Comparison of ENCODE assay signal across 1 cellular context in genomic region chr6:849075-849506, GRCh38.
A peak's percentile ranks its signal among the peaks of the same experiment; 100 is the strongest.
TF ChIP-seq lines count a peak whose summit lies in the region.

No MANE protein-coding gene starts in this region.

TF ChIP-seq in K562, 482 proteins besides CTCF, POLR2A, EP300 and RAD21 (continued from another document and continues in another):
- peak; percentile 91 for TF ChIP-seq RREB1 (CRISPR knock-in tag; IDR thresholded peaks at IDR 0.05)
- no peak for TF ChIP-seq TFAP4 (CRISPR knock-in tag; IDR thresholded peaks at IDR 0.05; ENCODE audit: borderline replicate concordance)
- peak; percentile 69; the same call in 1 of the 2 replicates for TF ChIP-seq DMBX1 (CRISPR knock-in tag; IDR thresholded peaks at IDR 0.05; ENCODE audit: borderline replicate concordance)
- TF ChIP-seq, protein P1, sequence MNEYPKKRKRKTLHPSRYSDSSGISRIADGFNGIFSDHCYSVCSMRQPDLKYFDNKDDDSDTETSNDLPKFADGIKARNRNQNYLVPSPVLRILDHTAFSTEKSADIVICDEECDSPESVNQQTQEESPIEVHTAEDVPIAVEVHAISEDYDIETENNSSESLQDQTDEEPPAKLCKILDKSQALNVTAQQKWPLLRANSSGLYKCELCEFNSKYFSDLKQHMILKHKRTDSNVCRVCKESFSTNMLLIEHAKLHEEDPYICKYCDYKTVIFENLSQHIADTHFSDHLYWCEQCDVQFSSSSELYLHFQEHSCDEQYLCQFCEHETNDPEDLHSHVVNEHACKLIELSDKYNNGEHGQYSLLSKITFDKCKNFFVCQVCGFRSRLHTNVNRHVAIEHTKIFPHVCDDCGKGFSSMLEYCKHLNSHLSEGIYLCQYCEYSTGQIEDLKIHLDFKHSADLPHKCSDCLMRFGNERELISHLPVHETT (CRISPR knock-in tag; conservative IDR thresholded peaks at IDR 0.05 in 1 of 2, IDR thresholded peaks at IDR 0.05 in 1 of 2) = 0 out of 4 replicates have a peak, but pooled peaks of 1 of the 2 experiments have one; percentile 35
- TF ChIP-seq ZNF551 (CRISPR knock-in tag; IDR thresholded peaks at IDR 0.05) = no peak
- TF ChIP-seq ILF3 (IDR thresholded peaks at IDR 0.05; ENCODE audit: borderline replicate concordance) = no peak
- peak; percentile 48; the same call in 1 of the 2 replicates for TF ChIP-seq SMAD4 (CRISPR knock-in tag; conservative IDR thresholded peaks at IDR 0.05)
- TF ChIP-seq ZNF57 (CRISPR knock-in tag; IDR thresholded peaks at IDR 0.05) = no peak
- TF ChIP-seq DDX20 (tag; IDR thresholded peaks at IDR 0.05; ENCODE audit: low read depth) = no peak
- TF ChIP-seq FOXJ2 (tag; IDR thresholded peaks at IDR 0.05) = peak; percentile 34; the same call in 1 of the 2 replicates
- TF ChIP-seq PHF21A (IDR thresholded peaks at IDR 0.05; ENCODE audit: borderline replicate concordance, low read depth) = no peak
- TF ChIP-seq FOXA3 (CRISPR knock-in tag; conservative IDR thresholded peaks at IDR 0.05 in 1 of 2, IDR thresholded peaks at IDR 0.05 in 1 of 2) = peak in 1 of 2 experiments; percentile 84; a peak in 2 of 4 replicates
- TF ChIP-seq, protein P2, sequence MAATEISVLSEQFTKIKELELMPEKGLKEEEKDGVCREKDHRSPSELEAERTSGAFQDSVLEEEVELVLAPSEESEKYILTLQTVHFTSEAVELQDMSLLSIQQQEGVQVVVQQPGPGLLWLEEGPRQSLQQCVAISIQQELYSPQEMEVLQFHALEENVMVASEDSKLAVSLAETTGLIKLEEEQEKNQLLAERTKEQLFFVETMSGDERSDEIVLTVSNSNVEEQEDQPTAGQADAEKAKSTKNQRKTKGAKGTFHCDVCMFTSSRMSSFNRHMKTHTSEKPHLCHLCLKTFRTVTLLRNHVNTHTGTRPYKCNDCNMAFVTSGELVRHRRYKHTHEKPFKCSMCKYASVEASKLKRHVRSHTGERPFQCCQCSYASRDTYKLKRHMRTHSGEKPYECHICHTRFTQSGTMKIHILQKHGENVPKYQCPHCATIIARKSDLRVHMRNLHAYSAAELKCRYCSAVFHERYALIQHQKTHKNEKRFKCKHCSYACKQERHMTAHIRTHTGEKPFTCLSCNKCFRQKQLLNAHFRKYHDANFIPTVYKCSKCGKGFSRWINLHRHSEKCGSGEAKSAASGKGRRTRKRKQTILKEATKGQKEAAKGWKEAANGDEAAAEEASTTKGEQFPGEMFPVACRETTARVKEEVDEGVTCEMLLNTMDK (IDR thresholded peaks at IDR 0.05; ENCODE audit: borderline replicate concordance, insufficient read depth, low read depth, low read length, poor library complexity, severe bottlenecking) = no peak
- no peak for TF ChIP-seq RFX1 (IDR thresholded peaks at IDR 0.05)
- TF ChIP-seq ZZZ3 (IDR thresholded peaks at IDR 0.05) = no peak
- no peak for TF ChIP-seq NFE2L1 (tag; IDR thresholded peaks at IDR 0.05; ENCODE audit: borderline replicate concordance, low read depth)
- TF ChIP-seq TFAM (CRISPR knock-in tag; conservative IDR thresholded peaks at IDR 0.05) = no peak
- TF ChIP-seq ZBTB26 (CRISPR knock-in tag; IDR thresholded peaks at IDR 0.05) = no peak
- no peak for TF ChIP-seq JUND (IDR thresholded peaks at IDR 0.05; ENCODE audit: borderline replicate concordance, low read depth, low read length)
- no peak for TF ChIP-seq JUND (tag; IDR thresholded peaks at IDR 0.05; ENCODE audit: borderline replicate concordance, low read depth, low read length)
- TF ChIP-seq SPI1 (IDR thresholded peaks at IDR 0.05; ENCODE audit: borderline replicate concordance, low read depth, low read length) = no peak
- TF ChIP-seq ARNT (IDR thresholded peaks at IDR 0.05) = no peak
- no peak for TF ChIP-seq ZBTB49 (CRISPR knock-in tag; IDR thresholded peaks at IDR 0.05; ENCODE audit: borderline replicate concordance)
- TF ChIP-seq CREBBP (IDR thresholded peaks at IDR 0.05; ENCODE audit: low read depth, low read length) = no peak
- TF ChIP-seq NR2C2 (CRISPR knock-in tag; IDR thresholded peaks at IDR 0.05) = no peak
- no peak for TF ChIP-seq NR2C2 (tag; IDR thresholded peaks at IDR 0.05)
- TF ChIP-seq NR2C1 (IDR thresholded peaks at IDR 0.05) = no peak
- TF ChIP-seq NR2C1 (tag; IDR thresholded peaks at IDR 0.05) = no peak
- TF ChIP-seq, protein P3, sequence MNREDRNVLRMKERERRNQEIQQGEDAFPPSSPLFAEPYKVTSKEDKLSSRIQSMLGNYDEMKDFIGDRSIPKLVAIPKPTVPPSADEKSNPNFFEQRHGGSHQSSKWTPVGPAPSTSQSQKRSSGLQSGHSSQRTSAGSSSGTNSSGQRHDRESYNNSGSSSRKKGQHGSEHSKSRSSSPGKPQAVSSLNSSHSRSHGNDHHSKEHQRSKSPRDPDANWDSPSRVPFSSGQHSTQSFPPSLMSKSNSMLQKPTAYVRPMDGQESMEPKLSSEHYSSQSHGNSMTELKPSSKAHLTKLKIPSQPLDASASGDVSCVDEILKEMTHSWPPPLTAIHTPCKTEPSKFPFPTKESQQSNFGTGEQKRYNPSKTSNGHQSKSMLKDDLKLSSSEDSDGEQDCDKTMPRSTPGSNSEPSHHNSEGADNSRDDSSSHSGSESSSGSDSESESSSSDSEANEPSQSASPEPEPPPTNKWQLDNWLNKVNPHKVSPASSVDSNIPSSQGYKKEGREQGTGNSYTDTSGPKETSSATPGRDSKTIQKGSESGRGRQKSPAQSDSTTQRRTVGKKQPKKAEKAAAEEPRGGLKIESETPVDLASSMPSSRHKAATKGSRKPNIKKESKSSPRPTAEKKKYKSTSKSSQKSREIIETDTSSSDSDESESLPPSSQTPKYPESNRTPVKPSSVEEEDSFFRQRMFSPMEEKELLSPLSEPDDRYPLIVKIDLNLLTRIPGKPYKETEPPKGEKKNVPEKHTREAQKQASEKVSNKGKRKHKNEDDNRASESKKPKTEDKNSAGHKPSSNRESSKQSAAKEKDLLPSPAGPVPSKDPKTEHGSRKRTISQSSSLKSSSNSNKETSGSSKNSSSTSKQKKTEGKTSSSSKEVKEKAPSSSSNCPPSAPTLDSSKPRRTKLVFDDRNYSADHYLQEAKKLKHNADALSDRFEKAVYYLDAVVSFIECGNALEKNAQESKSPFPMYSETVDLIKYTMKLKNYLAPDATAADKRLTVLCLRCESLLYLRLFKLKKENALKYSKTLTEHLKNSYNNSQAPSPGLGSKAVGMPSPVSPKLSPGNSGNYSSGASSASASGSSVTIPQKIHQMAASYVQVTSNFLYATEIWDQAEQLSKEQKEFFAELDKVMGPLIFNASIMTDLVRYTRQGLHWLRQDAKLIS (CRISPR knock-in tag; IDR thresholded peaks at IDR 0.05) = no peak
- no peak for TF ChIP-seq MCM5 (IDR thresholded peaks at IDR 0.05; ENCODE audit: low read depth)
- no peak for TF ChIP-seq HMG20A (CRISPR knock-in tag; conservative IDR thresholded peaks at IDR 0.05)
- TF ChIP-seq ELF4 (CRISPR knock-in tag; IDR thresholded peaks at IDR 0.05) = peak; percentile 50; the same call in 1 of the 2 replicates
- peak; percentile 86 for TF ChIP-seq ATF4 (CRISPR knock-in tag; IDR thresholded peaks at IDR 0.05)
- TF ChIP-seq ATF1 (CRISPR knock-in tag; IDR thresholded peaks at IDR 0.05) = no peak
- TF ChIP-seq ATF1 (tag; IDR thresholded peaks at IDR 0.05) = no peak
- no peak for TF ChIP-seq CBX3 (IDR thresholded peaks at IDR 0.05; ENCODE audit: borderline replicate concordance in 1 of 2, low read length in 2 of 2)
- peak; percentile 42; the same call in 1 of the 2 replicates for TF ChIP-seq LEF1 (IDR thresholded peaks at IDR 0.05)
- TF ChIP-seq CEBPG (CRISPR knock-in tag; IDR thresholded peaks at IDR 0.05) = no peak
- TF ChIP-seq CEBPG (tag; conservative IDR thresholded peaks at IDR 0.05 in 1 of 2, IDR thresholded peaks at IDR 0.05 in 1 of 2) = peak in 1 of 2 experiments; percentile 66; a peak in 2 of 4 replicates
- TF ChIP-seq MBD2 (IDR thresholded peaks at IDR 0.05; ENCODE audit: borderline replicate concordance, low read depth) = no peak
- peak; percentile 87; the same call in 1 of the 2 replicates for TF ChIP-seq ZNF589 (CRISPR knock-in tag; IDR thresholded peaks at IDR 0.05; ENCODE audit: low read depth)
- TF ChIP-seq, protein P4, sequence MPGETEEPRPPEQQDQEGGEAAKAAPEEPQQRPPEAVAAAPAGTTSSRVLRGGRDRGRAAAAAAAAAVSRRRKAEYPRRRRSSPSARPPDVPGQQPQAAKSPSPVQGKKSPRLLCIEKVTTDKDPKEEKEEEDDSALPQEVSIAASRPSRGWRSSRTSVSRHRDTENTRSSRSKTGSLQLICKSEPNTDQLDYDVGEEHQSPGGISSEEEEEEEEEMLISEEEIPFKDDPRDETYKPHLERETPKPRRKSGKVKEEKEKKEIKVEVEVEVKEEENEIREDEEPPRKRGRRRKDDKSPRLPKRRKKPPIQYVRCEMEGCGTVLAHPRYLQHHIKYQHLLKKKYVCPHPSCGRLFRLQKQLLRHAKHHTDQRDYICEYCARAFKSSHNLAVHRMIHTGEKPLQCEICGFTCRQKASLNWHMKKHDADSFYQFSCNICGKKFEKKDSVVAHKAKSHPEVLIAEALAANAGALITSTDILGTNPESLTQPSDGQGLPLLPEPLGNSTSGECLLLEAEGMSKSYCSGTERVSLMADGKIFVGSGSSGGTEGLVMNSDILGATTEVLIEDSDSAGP (CRISPR knock-in tag; IDR thresholded peaks at IDR 0.05) = no peak
- peak; percentile 32; the same call in 1 of the 2 replicates for TF ChIP-seq SOX6 (IDR thresholded peaks at IDR 0.05)
- TF ChIP-seq TEAD4 (IDR thresholded peaks at IDR 0.05; ENCODE audit: low read length) = peak; percentile 63; the same call in 1 of the 2 replicates
- TF ChIP-seq TEAD4 (CRISPR knock-in tag; IDR thresholded peaks at IDR 0.05; ENCODE audit: borderline replicate concordance) = no peak
